ENCODE assay signal across 1 cellular context in the genomic region with DNA sequence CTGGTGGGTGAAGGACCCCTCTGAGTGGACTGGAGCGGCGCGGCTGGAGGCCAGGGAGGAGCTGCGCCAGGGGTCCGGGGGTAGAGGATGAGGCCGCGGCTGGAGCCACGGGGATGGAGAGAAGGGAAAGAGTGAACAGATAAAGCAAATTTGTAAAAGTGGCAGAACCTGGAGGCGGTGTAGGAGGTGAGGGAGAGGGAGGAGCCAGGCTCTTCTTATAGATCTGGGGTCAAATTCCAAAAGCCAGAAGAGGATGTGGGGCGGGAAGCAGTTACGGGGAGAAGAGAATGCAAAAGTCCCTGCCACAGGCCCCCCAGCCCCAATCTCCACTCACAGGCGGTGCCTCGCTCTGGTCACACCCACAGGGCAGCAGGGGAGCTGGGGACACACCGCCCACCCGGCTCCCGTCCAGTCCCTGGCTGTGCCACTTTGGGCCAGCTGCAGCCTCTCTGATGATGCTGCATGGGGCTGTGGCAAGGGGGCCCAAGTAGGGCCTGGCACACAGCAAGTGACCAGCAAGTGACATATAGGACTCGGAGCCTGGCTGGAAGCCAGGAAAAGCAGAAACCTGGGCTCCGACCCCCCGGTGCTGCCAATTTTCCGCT.
TF ChIP-seq lines count a peak whose summit lies in the region.

No MANE protein-coding gene starts in this region.

TF ChIP-seq in IMR-90, 13 proteins besides CTCF, POLR2A, EP300 and RAD21 (continued from another document):
- TF ChIP-seq, protein P1, sequence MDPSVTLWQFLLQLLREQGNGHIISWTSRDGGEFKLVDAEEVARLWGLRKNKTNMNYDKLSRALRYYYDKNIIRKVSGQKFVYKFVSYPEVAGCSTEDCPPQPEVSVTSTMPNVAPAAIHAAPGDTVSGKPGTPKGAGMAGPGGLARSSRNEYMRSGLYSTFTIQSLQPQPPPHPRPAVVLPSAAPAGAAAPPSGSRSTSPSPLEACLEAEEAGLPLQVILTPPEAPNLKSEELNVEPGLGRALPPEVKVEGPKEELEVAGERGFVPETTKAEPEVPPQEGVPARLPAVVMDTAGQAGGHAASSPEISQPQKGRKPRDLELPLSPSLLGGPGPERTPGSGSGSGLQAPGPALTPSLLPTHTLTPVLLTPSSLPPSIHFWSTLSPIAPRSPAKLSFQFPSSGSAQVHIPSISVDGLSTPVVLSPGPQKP (IDR thresholded peaks at IDR 0.05; ENCODE audit: borderline replicate concordance, low read depth, low read length): no peak
- TF ChIP-seq MXI1 (IDR thresholded peaks at IDR 0.05; ENCODE audit: borderline replicate concordance, low read depth, low read length) (no peak), FOS (IDR thresholded peaks at IDR 0.05; ENCODE audit: low read depth, low read length) (no peak), BHLHE40 (IDR thresholded peaks at IDR 0.05; ENCODE audit: low read depth, low read length) (no peak), CEBPB (IDR thresholded peaks at IDR 0.05; ENCODE audit: low read depth, low read length) (no peak), NFE2L2 (IDR thresholded peaks at IDR 0.05; ENCODE audit: low read depth, low read length) (no peak), MAZ (IDR thresholded peaks at IDR 0.05; ENCODE audit: borderline replicate concordance, low read depth, low read length) (no peak), RFX5 (IDR thresholded peaks at IDR 0.05; ENCODE audit: low read depth, low read length) (no peak), SMC3 (IDR thresholded peaks at IDR 0.05; ENCODE audit: low read depth, low read length) (no peak), RCOR1 (IDR thresholded peaks at IDR 0.05; ENCODE audit: insufficient replicate concordance, low read length) (no peak), CHD1 (IDR thresholded peaks at IDR 0.05; ENCODE audit: low read depth, low read length) (no peak)
- TF ChIP-seq, protein P2, sequence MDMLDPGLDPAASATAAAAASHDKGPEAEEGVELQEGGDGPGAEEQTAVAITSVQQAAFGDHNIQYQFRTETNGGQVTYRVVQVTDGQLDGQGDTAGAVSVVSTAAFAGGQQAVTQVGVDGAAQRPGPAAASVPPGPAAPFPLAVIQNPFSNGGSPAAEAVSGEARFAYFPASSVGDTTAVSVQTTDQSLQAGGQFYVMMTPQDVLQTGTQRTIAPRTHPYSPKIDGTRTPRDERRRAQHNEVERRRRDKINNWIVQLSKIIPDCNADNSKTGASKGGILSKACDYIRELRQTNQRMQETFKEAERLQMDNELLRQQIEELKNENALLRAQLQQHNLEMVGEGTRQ (IDR thresholded peaks at IDR 0.05; ENCODE audit: low read depth, low read length): no peak
